Comparison of ENCODE assay signal across 1 cellular context in genomic region chr1:92968138-92969032, GRCh38.
TF ChIP-seq lines count a peak whose summit lies in the region.

No MANE protein-coding gene starts in this region.

TF ChIP-seq in K562, 482 proteins besides CTCF, POLR2A, EP300 and RAD21 (continued from another document):
- TF ChIP-seq HMBOX1 (IDR thresholded peaks at IDR 0.05) = 0 out of 2 replicates have a peak, but pooled peaks have one; percentile 21
- TF ChIP-seq KDM1A (IDR thresholded peaks at IDR 0.05) = peak; percentile 26 to 74; a peak in 3 of 4 replicates
- no peak for TF ChIP-seq HDGF (IDR thresholded peaks at IDR 0.05)
- TF ChIP-seq ZNF830 (CRISPR knock-in tag; IDR thresholded peaks at IDR 0.05) = no peak
- peak in 1 of 2 experiments; percentile 49; a peak in 1 of 4 replicates for TF ChIP-seq RCOR1 (IDR thresholded peaks at IDR 0.05; ENCODE audit: borderline replicate concordance in 1 of 2, low read depth in 2 of 2, low read length in 2 of 2)
- no peak for TF ChIP-seq PBX2 (CRISPR knock-in tag; IDR thresholded peaks at IDR 0.05; ENCODE audit: low read depth)
- TF ChIP-seq PBX2 (tag; conservative IDR thresholded peaks at IDR 0.05; ENCODE audit: low read depth) = peak; percentile 40; the same call in 1 of the 2 replicates
- no peak for TF ChIP-seq KHSRP (IDR thresholded peaks at IDR 0.05)
- no peak for TF ChIP-seq ETV1 (tag; conservative IDR thresholded peaks at IDR 0.05; ENCODE audit: low read depth)
- no peak for TF ChIP-seq NR2C2 (CRISPR knock-in tag; IDR thresholded peaks at IDR 0.05)
- TF ChIP-seq NR2C2 (tag; IDR thresholded peaks at IDR 0.05) = 0 out of 2 replicates have a peak, but pooled peaks have one; percentile 18
- TF ChIP-seq HDAC1 (IDR thresholded peaks at IDR 0.05) = 0 out of 4 replicates have a peak, but pooled peaks of 1 of the 2 experiments have one; percentile 27
- TF ChIP-seq E2F1 (CRISPR knock-in tag; IDR thresholded peaks at IDR 0.05) = no peak
- 0 out of 2 replicates have a peak, but pooled peaks have one; percentile 39 for TF ChIP-seq ESRRA (IDR thresholded peaks at IDR 0.05; ENCODE audit: borderline replicate concordance, low read depth)
- TF ChIP-seq XRCC3 (IDR thresholded peaks at IDR 0.05) = no peak
- no peak for TF ChIP-seq ZNF253 (CRISPR knock-in tag; conservative IDR thresholded peaks at IDR 0.05)
- TF ChIP-seq RUNX1 (IDR thresholded peaks at IDR 0.05; ENCODE audit: low read depth) = no peak
- no peak for TF ChIP-seq HEY1 (CRISPR knock-in tag; IDR thresholded peaks at IDR 0.05; ENCODE audit: borderline replicate concordance)
- no peak for TF ChIP-seq HNRNPLL (IDR thresholded peaks at IDR 0.05; ENCODE audit: low read depth, low read length, poor library complexity, severe bottlenecking)
- no peak for TF ChIP-seq ZNF436 (CRISPR knock-in tag; IDR thresholded peaks at IDR 0.05)
